ENCODE assay signal across 10 cellular contexts in the genomic region with DNA sequence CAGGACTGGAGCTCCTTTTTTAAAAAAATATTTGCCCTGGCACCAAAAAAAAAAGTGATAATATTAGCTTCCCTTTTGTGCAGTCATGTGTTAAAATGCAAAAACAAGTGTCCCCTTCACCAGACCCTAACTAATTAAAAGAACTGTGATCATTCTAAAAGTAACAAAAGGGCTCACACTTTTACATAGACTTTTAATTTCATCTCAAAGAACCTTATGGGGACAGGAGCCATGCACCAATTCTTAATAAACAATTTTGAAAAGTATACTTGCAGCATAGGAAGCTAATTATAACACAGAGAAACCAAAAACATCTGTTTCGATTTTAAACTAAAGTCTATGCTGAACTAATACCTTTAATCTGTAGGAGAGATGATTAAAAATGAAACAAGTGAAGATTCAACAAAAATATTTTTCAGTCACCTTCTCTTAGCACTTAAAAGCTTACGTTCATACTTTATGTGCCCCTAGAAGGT. TPM values are rescaled to one million over a fixed set of nuclear protein-coding genes. Genes with fewer than 3 reads are reported as not detected.
A peak's percentile ranks its signal among the peaks of the same experiment; 100 is the strongest.
DNase-seq lines count a peak whose midpoint lies in the region; ATAC-seq and TF ChIP-seq lines count a peak whose summit lies in the region.
"Had no signal": no experiment of that assay in that cellular context is flagged by ENCODE, and none has a peak within 500 bp of the region (broad histone marks: within the 10 kb centered on the region; RNA-seq: fewer than 3 reads in every experiment).

No MANE protein-coding gene starts in this region.

- H3K36me3 ChIP-seq in subcutaneous abdominal adipose tissue (ENCODE audit: control insufficient read depth in 5 of 5, insufficient read depth in 5 of 5, low read length in 5 of 5), result peaks cover 5 to 18% (median 17%) of the 10 kb centered on the region in 5 donors
- H3K36me3 ChIP-seq in right atrium auricular region, result peaks cover 5% of the 10 kb centered on the region

- no peak for DNase-seq in activated naive CD4-positive, alpha-beta T cell treated with anti-CD3 and anti-CD28 coated beads, Interleukin-2, amount 50 U/mL, for 16 hours
- no peak for DNase-seq in right atrium auricular region (ENCODE audit: low spot score)
- no peak for DNase-seq in NCI-H446 (lab: John Stamatoyannopoulos, UW)
- no peak for DNase-seq in nephron progenitor cell
- DNase-seq: RPMI8226 had no signal

- H3K4me3 ChIP-seq in subcutaneous abdominal adipose tissue (ENCODE audit: low read depth in 1 of 5, low read length in 5 of 5), result no peak overlapping the region
- H3K4me3 ChIP-seq in right atrium auricular region, result no peak overlapping the region

- H3K27ac ChIP-seq in subcutaneous abdominal adipose tissue (ENCODE audit: low read depth, low read length) (peak overlapping the region; percentile 14), right atrium auricular region (no peak overlapping the region)

- peaks cover 11% of the 10 kb centered on the region for H3K9me3 Mint-ChIP-seq in activated naive CD4-positive, alpha-beta T cell treated with anti-CD3 and anti-CD28 coated beads, Interleukin-2, amount 50 U/mL, for 24 hours
- peaks cover 7% of the 10 kb centered on the region for H3K9me3 Mint-ChIP-seq in nephron progenitor cell

- H3K9ac ChIP-seq in subcutaneous abdominal adipose tissue (ENCODE audit: low read length in 5 of 5), result no peak overlapping the region

- peaks cover 60% of the 10 kb centered on the region for H3K4me1 Mint-ChIP-seq in activated naive CD4-positive, alpha-beta T cell treated with anti-CD3 and anti-CD28 coated beads, Interleukin-2, amount 50 U/mL, for 24 hours
- H3K4me1 Mint-ChIP-seq in nephron progenitor cell, result no peaks in the 10 kb centered on the region

- H3K4me1 ChIP-seq in subcutaneous abdominal adipose tissue (ENCODE audit: control insufficient read depth in 5 of 5, insufficient read depth in 5 of 5, low read length in 5 of 5) (peaks cover 0 to 36% (median 35%) of the 10 kb centered on the region in 5 donors), right atrium auricular region (peaks cover 0 to 22% of the 10 kb centered on the region in 2 donors)

- H3K27me3 ChIP-seq in subcutaneous abdominal adipose tissue (ENCODE audit: control insufficient read depth in 5 of 5, insufficient read depth in 4 of 5, low read length in 5 of 5) (no peaks in the 10 kb centered on the region), right atrium auricular region (no peaks in the 10 kb centered on the region)

- TF ChIP-seq CTCF in right atrium auricular region (IDR thresholded peaks at IDR 0.05) (no peak), nephron progenitor cell (IDR thresholded peaks at IDR 0.05) (no peak)

- H3K27me3 Mint-ChIP-seq in activated naive CD4-positive, alpha-beta T cell treated with anti-CD3 and anti-CD28 coated beads, Interleukin-2, amount 50 U/mL, for 24 hours, result no peaks in the 10 kb centered on the region
- peaks cover 3% of the 10 kb centered on the region for H3K27me3 Mint-ChIP-seq in nephron progenitor cell (ENCODE audit: low read depth, poor library complexity)

- H3K4me3 Mint-ChIP-seq in activated naive CD4-positive, alpha-beta T cell treated with anti-CD3 and anti-CD28 coated beads, Interleukin-2, amount 50 U/mL, for 24 hours, result peak overlapping the region; percentile 28
- no peak overlapping the region for H3K4me3 Mint-ChIP-seq in nephron progenitor cell

- peaks cover 35% of the 10 kb centered on the region for H3K36me3 Mint-ChIP-seq in activated naive CD4-positive, alpha-beta T cell treated with anti-CD3 and anti-CD28 coated beads, Interleukin-2, amount 50 U/mL, for 24 hours
- H3K36me3 Mint-ChIP-seq in nephron progenitor cell (ENCODE audit: low read depth), result peaks cover 50% of the 10 kb centered on the region

- peak overlapping the region; percentile 63 for H3K27ac Mint-ChIP-seq in activated naive CD4-positive, alpha-beta T cell treated with anti-CD3 and anti-CD28 coated beads, Interleukin-2, amount 50 U/mL, for 24 hours
- H3K27ac Mint-ChIP-seq in nephron progenitor cell, result no peak overlapping the region

- H3K9me3 ChIP-seq in subcutaneous abdominal adipose tissue (ENCODE audit: control insufficient read depth in 5 of 5, low read length in 5 of 5), result peaks cover 0 to 3% (median 0%) of the 10 kb centered on the region in 5 donors
- no peaks in the 10 kb centered on the region for H3K9me3 ChIP-seq in right atrium auricular region

- peak; percentile 47 for ATAC-seq in HG02642 (IDR thresholded peaks at IDR 0.05; ENCODE audit: poor library complexity, unreplicated experiment)
- peak; percentile 37 for ATAC-seq in HG03575 (IDR thresholded peaks at IDR 0.05; ENCODE audit: extremely low read depth, insufficient number of reproducible peaks, low FRiP score, unreplicated experiment)

RNA-seq across cellular contexts. Expression of gene STX7, which starts 17.3 kb away (rescaled TPM):
- total RNA-seq in right atrium auricular region, result 10 to 100 TPM; 27.0 to 39.9 TPM

RNA-seq across cellular contexts. Expression of gene TAAR9, which starts 42.4 kb away (rescaled TPM):
- total RNA-seq in right atrium auricular region, result not detected
- total RNA-seq: osteoblast had no signal

RNA-seq across cellular contexts. Expression of gene TAAR8, which starts 56.8 kb away (rescaled TPM):
- not detected for total RNA-seq in right atrium auricular region
- total RNA-seq: osteoblast had no signal
